ENCODE assay signal across 20 cellular contexts in genomic region chr2:159208449-159208848, GRCh38.
DNase-seq lines count a peak whose midpoint lies in the region; ATAC-seq, FAIRE-seq and TF ChIP-seq lines count a peak whose summit lies in the region.
"Had no signal": no experiment of that assay in that cellular context is flagged by ENCODE, and none has a peak within 500 bp of the region (broad histone marks: within the 10 kb centered on the region; RNA-seq: fewer than 3 reads in every experiment).

No MANE protein-coding gene starts in this region.

- FAIRE-seq in GM12878 (lab: Jason Lieb, UNC): peak; percentile 61
- FAIRE-seq: pancreas had no signal

- ATAC-seq in GM12878 (no peak), foreskin keratinocyte (no peak), GM18520 (IDR thresholded peaks at IDR 0.05; ENCODE audit: unreplicated experiment) (no peak)
- ATAC-seq: activated CD4-positive, CD25-positive, alpha-beta regulatory T cell treated with anti-CD3 and anti-CD28 coated beads, Interleukin-2, amount 50 U/mL, for 24 hours; activated T-cell treated with anti-CD3 and anti-CD28 coated beads, Interleukin-2, amount 50 U/mL, for 4 hours; pancreas; right lobe of liver had no signal

- no peak overlapping the region for H3K4me2 ChIP-seq in GM12878 (ENCODE audit: control insufficient read depth, insufficient read depth)
- H3K4me2 ChIP-seq: hepatocyte had no signal

- POLR2A ChIA-PET in GM12878 (lab: Charles Lee): no interaction called here

- H3K27me3 ChIP-seq in cardiac muscle cell (no peaks in the 10 kb centered on the region), left ventricle myocardium inferior (ENCODE audit: low read depth) (no peaks in the 10 kb centered on the region), GM12878 (replicated peaks in 1 of 2; ENCODE audit: control insufficient read depth in 2 of 2, insufficient read depth in 2 of 2, low read length in 1 of 2) (no peaks in the 10 kb centered on the region), foreskin keratinocyte (no peaks in the 10 kb centered on the region), thymus (ENCODE audit: control insufficient read depth, insufficient read depth) (no peaks in the 10 kb centered on the region)
- H3K27me3 ChIP-seq: ascending aorta, hepatocyte, pancreas, right lobe of liver had no signal

- RAD21 ChIA-PET in GM12878 (lab: Charles Lee; ENCODE audit: unreplicated experiment): no interaction called here

- no peaks in the 10 kb centered on the region for H4K20me1 ChIP-seq in GM12878 (ENCODE audit: control insufficient read depth, insufficient read depth)

- H3K27ac ChIP-seq in cardiac muscle cell (no peak overlapping the region), left ventricle myocardium inferior (replicated peaks) (no peak overlapping the region), GM12878 (ENCODE audit: control insufficient read depth, insufficient read depth) (no peak overlapping the region), foreskin keratinocyte (no peak overlapping the region), thymus (ENCODE audit: low read depth) (peak overlapping the region; percentile 15)
- H3K27ac ChIP-seq: hepatocyte, pancreas, right lobe of liver, RWPE1 had no signal

- intact Hi-C loops in left ventricle myocardium inferior (cut with micrococcal nuclease): no loop called here
- intact Hi-C loops in GM12878 (cut with micrococcal nuclease; ENCODE audit: unreplicated experiment): loop anchor here (10.0 kb wide), 1 partner anchor 506 kb away; the partner anchor contains the start of gene MARCHF7

- H3K9me3 ChIP-seq in cardiac muscle cell (ENCODE audit: low read depth): no peaks in the 10 kb centered on the region
- H3K9me3 ChIP-seq in left ventricle myocardium inferior (replicated peaks): no peaks in the 10 kb centered on the region
- H3K9me3 ChIP-seq in GM12878 (replicated peaks; ENCODE audit: control insufficient read depth, insufficient read depth, low read length): no peaks in the 10 kb centered on the region
- no peaks in the 10 kb centered on the region for H3K9me3 ChIP-seq in thymus (ENCODE audit: control insufficient read depth)
- H3K9me3 ChIP-seq: ascending aorta, pancreas, right lobe of liver had no signal

- TF ChIP-seq CTCF in cardiac muscle cell (IDR thresholded peaks at IDR 0.05; ENCODE audit: low read depth, low read length) (peak; percentile 7), left ventricle myocardium inferior (IDR thresholded peaks at IDR 0.05; ENCODE audit: borderline replicate concordance) (no peak), GM12878 (IDR thresholded peaks at IDR 0.05 in 2 of 3, conservative IDR thresholded peaks at IDR 0.05 in 1 of 3; ENCODE audit: control insufficient read depth in 2 of 3, extremely low read depth in 1 of 3, insufficient read depth in 1 of 3, low read depth in 3 of 3, low read length in 3 of 3) (no peak), foreskin keratinocyte (conservative IDR thresholded peaks at IDR 0.05) (peak; percentile 8)

- H3K9ac ChIP-seq in GM12878 (ENCODE audit: control insufficient read depth, insufficient read depth, low read length): no peak overlapping the region

- CTCF ChIA-PET in GM12878 (lab: Yijun Ruan, JAX): no interaction called here

- H3K36me3 ChIP-seq in cardiac muscle cell (no peaks in the 10 kb centered on the region), left ventricle myocardium inferior (peaks cover 35% of the 10 kb centered on the region), GM12878 (ENCODE audit: control insufficient read depth in 2 of 2, insufficient read depth in 2 of 2, low read length in 1 of 2) (no peaks in the 10 kb centered on the region), thymus (ENCODE audit: control insufficient read depth, insufficient read depth) (no peaks in the 10 kb centered on the region)
- H3K36me3 ChIP-seq: pancreas, right lobe of liver had no signal

- H3K79me2 ChIP-seq in GM12878 (ENCODE audit: control insufficient read depth, insufficient read depth, low read length): no peaks in the 10 kb centered on the region
- H3K79me2 ChIP-seq: hepatocyte had no signal

- in situ Hi-C loops in GM12878 (cut with MboI): no loop called here

- no peak overlapping the region for H2AFZ ChIP-seq in GM12878 (ENCODE audit: control insufficient read depth, low read depth, low read length)
- H2AFZ ChIP-seq: hepatocyte had no signal

- no TSS peak for BruUV-seq in GM12878 (replicated peaks; lab: Mats Ljungman, UMichigan)

- no peak for TF ChIP-seq EP300 in GM12878 (IDR thresholded peaks at IDR 0.05; ENCODE audit: borderline replicate concordance in 1 of 2, control insufficient read depth in 1 of 2, low read depth in 2 of 2, low read length in 2 of 2)

- 77% methylated on average over 5 of the region's 5 CpGs for WGBS in GM12878 (ENCODE audit: insufficient coverage, insufficient replicate concordance, low lambda C conversion rate, missing lambda C conversion rate)
- WGBS in thymus: 85% methylated on average over 5 of the region's 5 CpGs

- no peak for TF ChIP-seq RAD21 in GM12878 (IDR thresholded peaks at IDR 0.05; ENCODE audit: insufficient read depth, low read depth, low read length)

- H3K4me3 ChIP-seq in cardiac muscle cell (no peak overlapping the region), left ventricle myocardium inferior (no peak overlapping the region), GM12878 (no peak overlapping the region), thymus (ENCODE audit: low read length) (no peak overlapping the region)
- H3K4me3 ChIP-seq: ascending aorta, hepatocyte, lung, pancreas, right lobe of liver had no signal

- no peak for TF ChIP-seq POLR2A in GM12878 (IDR thresholded peaks at IDR 0.05; ENCODE audit: low read depth, low read length)

- SMC1A ChIA-PET in GM12878 (lab: Charles Lee; ENCODE audit: uncharacterized antibody, unreplicated experiment): interaction anchor here (1.1 kb wide), 1 partner anchor 13 kb away, joined by 3 read pairs; no protein-coding TSS in a partner anchor

- no peak for DNase-seq in cardiac muscle cell (ENCODE audit: low read depth in 1 of 2, low spot score in 1 of 2)
- DNase-seq in left ventricle myocardium inferior: no peak
- DNase-seq in GM12878 (ENCODE audit: low read depth, low spot score): no peak
- no peak for DNase-seq in foreskin keratinocyte
- DNase-seq in NCI-H446 (lab: John Stamatoyannopoulos, UW): no peak
- DNase-seq in foreskin melanocyte: no peak
- DNase-seq: ACHN; activated naive CD4-positive, alpha-beta T cell treated with anti-CD3 and anti-CD28 coated beads, Interleukin-2, amount 10 ng/mL, durations not matched to agents 7 days and 5 days; activated T-cell treated with anti-CD3 and anti-CD28 coated beads, Interleukin-2, amount 50 U/mL, for 4 hours; C1 segment of cervical spinal cord; NCI-H2227 treated with DMSO at 0.1 percent for 48 hours; pancreas had no signal

- H3K4me1 ChIP-seq in cardiac muscle cell (ENCODE audit: low read depth) (peaks cover 18% of the 10 kb centered on the region), left ventricle myocardium inferior (peaks cover 66% of the 10 kb centered on the region), GM12878 (ENCODE audit: control insufficient read depth, insufficient read depth, low read length) (peaks cover 6% of the 10 kb centered on the region; the same call in 1 of the 2 replicates), foreskin keratinocyte (no peaks in the 10 kb centered on the region), thymus (ENCODE audit: control insufficient read depth, insufficient read depth, low read length) (peaks cover 18% of the 10 kb centered on the region)
- H3K4me1 ChIP-seq: right lobe of liver had no signal

TF ChIP-seq in GM12878, 131 proteins besides CTCF, POLR2A, EP300 and RAD21:
- TF ChIP-seq, protein P1, sequence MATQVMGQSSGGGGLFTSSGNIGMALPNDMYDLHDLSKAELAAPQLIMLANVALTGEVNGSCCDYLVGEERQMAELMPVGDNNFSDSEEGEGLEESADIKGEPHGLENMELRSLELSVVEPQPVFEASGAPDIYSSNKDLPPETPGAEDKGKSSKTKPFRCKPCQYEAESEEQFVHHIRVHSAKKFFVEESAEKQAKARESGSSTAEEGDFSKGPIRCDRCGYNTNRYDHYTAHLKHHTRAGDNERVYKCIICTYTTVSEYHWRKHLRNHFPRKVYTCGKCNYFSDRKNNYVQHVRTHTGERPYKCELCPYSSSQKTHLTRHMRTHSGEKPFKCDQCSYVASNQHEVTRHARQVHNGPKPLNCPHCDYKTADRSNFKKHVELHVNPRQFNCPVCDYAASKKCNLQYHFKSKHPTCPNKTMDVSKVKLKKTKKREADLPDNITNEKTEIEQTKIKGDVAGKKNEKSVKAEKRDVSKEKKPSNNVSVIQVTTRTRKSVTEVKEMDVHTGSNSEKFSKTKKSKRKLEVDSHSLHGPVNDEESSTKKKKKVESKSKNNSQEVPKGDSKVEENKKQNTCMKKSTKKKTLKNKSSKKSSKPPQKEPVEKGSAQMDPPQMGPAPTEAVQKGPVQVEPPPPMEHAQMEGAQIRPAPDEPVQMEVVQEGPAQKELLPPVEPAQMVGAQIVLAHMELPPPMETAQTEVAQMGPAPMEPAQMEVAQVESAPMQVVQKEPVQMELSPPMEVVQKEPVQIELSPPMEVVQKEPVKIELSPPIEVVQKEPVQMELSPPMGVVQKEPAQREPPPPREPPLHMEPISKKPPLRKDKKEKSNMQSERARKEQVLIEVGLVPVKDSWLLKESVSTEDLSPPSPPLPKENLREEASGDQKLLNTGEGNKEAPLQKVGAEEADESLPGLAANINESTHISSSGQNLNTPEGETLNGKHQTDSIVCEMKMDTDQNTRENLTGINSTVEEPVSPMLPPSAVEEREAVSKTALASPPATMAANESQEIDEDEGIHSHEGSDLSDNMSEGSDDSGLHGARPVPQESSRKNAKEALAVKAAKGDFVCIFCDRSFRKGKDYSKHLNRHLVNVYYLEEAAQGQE (IDR thresholded peaks at IDR 0.05; ENCODE audit: low read depth, low read length): no peak
- no peak for TF ChIP-seq ZNF384 (IDR thresholded peaks at IDR 0.05; ENCODE audit: borderline replicate concordance, low read depth, low read length)
- TF ChIP-seq, protein P2, sequence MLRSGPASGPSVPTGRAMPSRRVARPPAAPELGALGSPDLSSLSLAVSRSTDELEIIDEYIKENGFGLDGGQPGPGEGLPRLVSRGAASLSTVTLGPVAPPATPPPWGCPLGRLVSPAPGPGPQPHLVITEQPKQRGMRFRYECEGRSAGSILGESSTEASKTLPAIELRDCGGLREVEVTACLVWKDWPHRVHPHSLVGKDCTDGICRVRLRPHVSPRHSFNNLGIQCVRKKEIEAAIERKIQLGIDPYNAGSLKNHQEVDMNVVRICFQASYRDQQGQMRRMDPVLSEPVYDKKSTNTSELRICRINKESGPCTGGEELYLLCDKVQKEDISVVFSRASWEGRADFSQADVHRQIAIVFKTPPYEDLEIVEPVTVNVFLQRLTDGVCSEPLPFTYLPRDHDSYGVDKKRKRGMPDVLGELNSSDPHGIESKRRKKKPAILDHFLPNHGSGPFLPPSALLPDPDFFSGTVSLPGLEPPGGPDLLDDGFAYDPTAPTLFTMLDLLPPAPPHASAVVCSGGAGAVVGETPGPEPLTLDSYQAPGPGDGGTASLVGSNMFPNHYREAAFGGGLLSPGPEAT (IDR thresholded peaks at IDR 0.05; ENCODE audit: low read depth): no peak
- no peak for TF ChIP-seq YY1 (IDR thresholded peaks at IDR 0.05; ENCODE audit: low read depth, low read length)

Comparison
In these comparisons a context has a peak if more than half of its experiments do, and no peak if none do; other contexts are left out.
1. CTCF ChIP-seq: peak in cardiac muscle cell (single experiment) and foreskin keratinocyte (single experiment); none in left ventricle myocardium inferior (single experiment) and GM12878 (0 of 3).